In the genomic region with DNA sequence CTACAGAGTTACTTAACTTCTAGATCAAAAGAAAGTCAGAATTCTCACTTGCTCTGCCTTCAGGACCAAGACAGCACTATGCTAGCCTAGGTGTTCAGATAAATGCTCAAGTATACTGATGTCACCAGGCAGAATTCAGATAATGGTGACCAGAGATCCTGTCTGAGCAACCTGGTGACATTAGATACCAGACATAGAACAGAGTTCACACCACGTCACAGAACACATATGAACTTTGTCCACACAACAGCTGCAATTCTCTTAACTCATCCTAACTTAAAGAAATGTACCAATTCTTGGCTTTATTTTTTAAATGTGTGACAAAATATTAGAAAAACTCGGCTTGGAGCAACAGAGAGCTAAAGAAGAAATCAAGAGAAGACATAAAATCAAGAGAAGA, we compare ENCODE assay signal across 27 cellular contexts.
"Had no signal": no experiment of that assay in that cellular context is flagged by ENCODE, and none has a peak within 500 bp of the region (broad histone marks: within the 10 kb centered on the region; RNA-seq: fewer than 3 reads in every experiment).

No MANE protein-coding gene starts in this region.

- H3K36me3 Mint-ChIP-seq: brain had no signal

- H3K9me3 ChIP-seq: Peyer's patch had no signal

- DNase-seq: activated CD4-positive, alpha-beta T cell treated with anti-CD3 and anti-CD28 coated beads, Interleukin-2, amount 10 ng/mL, durations not matched to agents 24 days and 14 days; activated CD4-positive, alpha-beta T cell treated with anti-CD3 and anti-CD28 coated beads, Interleukin-2, amount 50 U/mL, for 48 hours; activated CD4-positive, CD25-positive, alpha-beta regulatory T cell treated with anti-CD3 and anti-CD28 coated beads, Interleukin-2, amount 50 U/mL, for 72 hours; activated gamma-delta T cell treated with Interleukin-2 at 50 U/mL for 16 hours; activated naive CD8-positive, alpha-beta T cell treated with anti-CD3 and anti-CD28 coated beads, Interleukin-2, amount 50 U/mL, for 24 hours; activated T-cell treated with anti-CD3 and anti-CD28 coated beads for 4 hours; activated T-cell treated with anti-CD3 and anti-CD28 coated beads, Interleukin-2, amount 50 U/mL, for 72 hours; amniotic stem cell; Kasumi-1; KBM-7; NCI-H1105 treated with DMSO at 0.1 percent for 48 hours; NCI-H1436 treated with DMSO at 0.1 percent for 48 hours; NCI-H187; NCI-H2081; NCI-H510A treated with DMSO at 0.1 percent for 48 hours; NCI-H69; NK-92 treated with Interleukin-12 subunit alpha and Interleukin-12 subunit beta, amount 100 ng/mL, for 24 hours; SHP77 treated with DMSO at 0.1 percent for 48 hours; T-helper 9 cell had no signal

- H3K4me3 Mint-ChIP-seq: activated CD4-positive, alpha-beta T cell treated with anti-CD3 and anti-CD28 coated beads, Interleukin-2, amount 10 ng/mL, durations not matched to agents 24 days and 14 days; activated naive CD8-positive, alpha-beta T cell treated with anti-CD3 and anti-CD28 coated beads, Interleukin-2, amount 50 U/mL, for 24 hours; activated T-cell treated with anti-CD3 and anti-CD28 coated beads, Interleukin-2, amount 50 U/mL, for 72 hours; brain; central memory CD8-positive, alpha-beta T cell; T-helper 1 cell treated with Interleukin-12 subunit alpha and Interleukin-12 subunit beta and Interleukin-4 antibody, amounts not matched to agents 30 μg/mL and 1 μg/mL, for 36 hours; WTC11 had no signal

- FAIRE-seq: astrocyte had no signal

- H3K27me3 Mint-ChIP-seq: activated CD4-positive, alpha-beta T cell treated with anti-CD3 and anti-CD28 coated beads, Interleukin-2, amount 10 ng/mL, durations not matched to agents 24 days and 14 days; activated naive CD8-positive, alpha-beta T cell treated with anti-CD3 and anti-CD28 coated beads, Interleukin-2, amount 50 U/mL, for 24 hours; central memory CD8-positive, alpha-beta T cell had no signal

- H3K27ac Mint-ChIP-seq: activated CD4-positive, alpha-beta T cell treated with anti-CD3 and anti-CD28 coated beads, Interleukin-2, amount 10 ng/mL, durations not matched to agents 24 days and 14 days; activated naive CD8-positive, alpha-beta T cell treated with anti-CD3 and anti-CD28 coated beads, Interleukin-2, amount 50 U/mL, for 24 hours; activated T-cell treated with anti-CD3 and anti-CD28 coated beads, Interleukin-2, amount 50 U/mL, for 72 hours; activated T-helper 2 cell treated with anti-CD3 and anti-CD28 coated beads, Interferon-gamma antibody, Interleukin-2, Interleukin-4, amounts not matched to agents 10 μg/mL and 5 μg/mL and 100 μg/mL, durations not matched to agents 14 hours and 24 hours and 36 hours; T-helper 1 cell treated with Interleukin-12 subunit alpha and Interleukin-12 subunit beta and Interleukin-4 antibody, amounts not matched to agents 30 μg/mL and 1 μg/mL, for 36 hours; WTC11 had no signal

- H3K36me3 ChIP-seq: Peyer's patch had no signal

- H3K4me3 ChIP-seq: Peyer's patch had no signal

- ATAC-seq: activated naive CD4-positive, alpha-beta T cell treated with anti-CD3 and anti-CD28 coated beads, Interleukin-2, amount 50 U/mL, for 72 hours; activated naive CD8-positive, alpha-beta T cell treated with anti-CD3 and anti-CD28 coated beads, Interleukin-2, amount 50 U/mL, for 24 hours; activated T-cell treated with anti-CD3 and anti-CD28 coated beads, Interleukin-2, amount 50 U/mL, for 72 hours; WTC11 had no signal

- H3K27me3 ChIP-seq: Peyer's patch had no signal

- H3K4me1 ChIP-seq: Peyer's patch had no signal

- H3K4me1 Mint-ChIP-seq: activated naive CD8-positive, alpha-beta T cell treated with anti-CD3 and anti-CD28 coated beads, Interleukin-2, amount 50 U/mL, for 24 hours had no signal

- H3K9me3 Mint-ChIP-seq: activated naive CD4-positive, alpha-beta T cell treated with anti-CD3 and anti-CD28 coated beads, Interleukin-2, amount 50 U/mL, for 72 hours; activated T-cell treated with anti-CD3 and anti-CD28 coated beads, Interleukin-2, amount 50 U/mL, for 72 hours; activated T-helper 2 cell treated with anti-CD3 and anti-CD28 coated beads, Interferon-gamma antibody, Interleukin-2, Interleukin-4, amounts not matched to agents 10 μg/mL and 5 μg/mL and 100 μg/mL, durations not matched to agents 14 hours and 24 hours and 36 hours; central memory CD8-positive, alpha-beta T cell; T-helper 1 cell treated with Interleukin-12 subunit alpha and Interleukin-12 subunit beta and Interleukin-4 antibody, amounts not matched to agents 30 μg/mL and 1 μg/mL, for 36 hours had no signal
